18 cellular contexts compared by ENCODE assay signal in the genomic region with DNA sequence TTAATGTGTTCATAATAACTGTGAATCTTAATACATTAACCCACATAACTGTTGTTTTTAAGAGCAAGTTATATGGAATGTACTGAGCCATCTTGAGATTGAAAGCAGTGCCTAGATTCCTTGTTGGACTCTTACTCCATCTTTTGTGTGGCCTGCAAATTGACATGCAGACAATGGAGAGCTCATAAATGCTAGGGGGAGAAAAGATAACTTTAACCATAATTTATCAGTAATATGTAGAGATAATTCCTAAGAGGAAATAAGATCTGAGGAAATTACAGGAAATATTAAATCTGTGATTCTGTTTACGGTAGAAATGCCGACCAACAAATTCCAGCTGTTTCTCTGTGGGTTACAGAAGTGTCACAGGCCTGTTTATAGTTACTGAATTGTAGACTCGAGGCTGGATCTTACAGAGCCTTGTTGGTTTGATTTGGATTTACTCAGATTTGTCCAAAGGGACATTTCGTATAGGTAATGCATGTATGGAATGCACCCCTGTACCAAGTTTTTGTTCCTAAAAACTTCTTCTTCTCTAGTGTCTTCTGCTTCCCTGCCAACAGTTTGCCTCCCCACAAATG.
"Had no signal": no experiment of that assay in that cellular context is flagged by ENCODE, and none has a peak within 500 bp of the region (broad histone marks: within the 10 kb centered on the region; RNA-seq: fewer than 3 reads in every experiment).

No MANE protein-coding gene starts in this region.

- H3K27ac ChIP-seq: coronary artery, hepatocyte, transverse colon had no signal

- H3K79me2 ChIP-seq: hepatocyte had no signal

- H3K4me3 ChIP-seq: coronary artery, hepatocyte, left lung, transverse colon had no signal

- H3K27me3 ChIP-seq: hepatocyte, left lung, transverse colon had no signal

- H2AFZ ChIP-seq: hepatocyte had no signal

- H3K9me3 ChIP-seq: left lung, transverse colon had no signal

- H3K4me2 ChIP-seq: hepatocyte had no signal

- H3K36me3 ChIP-seq: left lung, transverse colon had no signal

- DNase-seq: activated CD4-positive, alpha-beta memory T cell treated with anti-CD3 and anti-CD28 coated beads, Interleukin-2, amount 10 ng/mL, durations not matched to agents 7 days and 5 days; activated CD4-positive, alpha-beta T cell treated with anti-CD3 and anti-CD28 coated beads, Interleukin-2, amount 10 ng/mL, durations not matched to agents 24 days and 14 days; activated effector memory CD4-positive, alpha-beta T cell treated with anti-CD3 and anti-CD28 coated beads, Interleukin-2, amount 50 U/mL, for 16 hours; activated naive CD4-positive, alpha-beta T cell treated with anti-CD3 and anti-CD28 coated beads, Interleukin-2, amount 50 U/mL, for 16 hours; activated naive CD8-positive, alpha-beta T cell treated with anti-CD3 and anti-CD28 coated beads, Interleukin-2, amount 50 U/mL, for 24 hours; activated T-cell treated with anti-CD3 and anti-CD28 coated beads for 4 hours; cerebellar nuclear complex; immature natural killer cell; left lung; midbrain; nephron progenitor cell; nucleus accumbens; stimulated activated CD4-positive, alpha-beta T cell treated with anti-CD3 and anti-CD28 coated beads, Interleukin-2, amount 100 ng/mL, for 48 hours; stimulated activated CD8-positive, alpha-beta memory T cell treated with anti-CD3 and anti-CD28 coated beads, Interleukin-4, amount 100 ng/mL, for 48 hours; stimulated activated naive B cell treated with anti-CD40 and anti-IgM and Interleukin-4, amounts not matched to agents 10 μg/mL and 1 μg/mL and 100 μg/mL, for 72 hours; transverse colon had no signal

- H3K4me1 ChIP-seq: left lung, transverse colon had no signal
